ENCODE assay signal across 8 cellular contexts in the genomic region with DNA sequence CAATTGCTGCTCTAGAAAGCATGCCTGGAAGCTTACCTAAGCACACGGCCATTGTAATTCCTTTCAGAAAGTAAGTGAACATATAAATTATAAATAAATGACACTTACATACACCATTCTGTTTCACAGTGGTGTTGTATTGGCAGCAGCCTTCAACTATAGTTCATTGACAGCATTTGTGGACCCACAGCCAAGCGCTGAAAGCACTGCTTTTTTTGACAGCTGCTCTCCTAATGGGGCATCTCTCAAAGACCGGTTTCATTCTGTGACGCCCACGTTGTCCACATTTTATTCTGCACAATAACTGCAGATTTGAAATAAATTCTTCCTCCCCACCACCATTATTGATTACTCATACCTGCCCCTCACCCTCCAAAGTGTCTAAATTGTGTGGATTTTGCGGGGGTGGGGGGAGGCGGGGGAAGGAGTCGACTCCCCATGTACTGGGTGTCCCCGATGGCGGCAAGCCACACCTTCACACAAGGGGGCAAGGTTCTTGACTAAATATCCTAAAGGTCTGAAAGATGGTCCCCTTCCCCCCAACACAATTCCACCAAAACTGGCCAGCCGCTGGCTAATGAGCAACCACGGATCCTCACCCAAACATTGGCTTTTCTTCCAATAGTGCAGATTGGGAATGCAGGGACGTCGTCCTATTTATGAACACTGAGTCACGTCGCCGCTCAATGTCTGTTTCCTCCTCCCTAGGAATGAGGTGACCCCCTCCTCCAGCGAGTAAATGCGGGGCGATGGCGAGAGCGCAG. TPM values are rescaled to one million over a fixed set of nuclear protein-coding genes. Genes with fewer than 3 reads are reported as not detected.
DNase-seq lines count a peak whose midpoint lies in the region; ATAC-seq and TF ChIP-seq lines count a peak whose summit lies in the region.

No MANE protein-coding gene starts in this region.

- H3K27ac ChIP-seq in prostate gland = no peak overlapping the region

- no peak for TF ChIP-seq POLR2A in prostate gland (IDR thresholded peaks at IDR 0.05)

- H3K36me3 Mint-ChIP-seq in activated CD4-positive, alpha-beta T cell treated with anti-CD3 and anti-CD28 coated beads, Interleukin-2, amount 10 ng/mL, durations not matched to agents 24 days and 14 days (ENCODE audit: low read depth) = no peaks in the 10 kb centered on the region

- peak overlapping the region; percentile 55 to 83 for H3K4me3 ChIP-seq in foreskin fibroblast (ENCODE audit: low read depth in 1 of 2, low read length in 2 of 2)
- peak overlapping the region; percentile 75 to 86 for H3K4me3 ChIP-seq in prostate gland

- WGBS in prostate gland = 21% methylated on average over 19 of the region's 22 CpGs

- no peak for ATAC-seq in HG02973 (IDR thresholded peaks at IDR 0.05; ENCODE audit: unreplicated experiment)

- no peaks in the 10 kb centered on the region for H3K9me3 ChIP-seq in prostate gland

- peaks cover 23% of the 10 kb centered on the region for H3K27me3 Mint-ChIP-seq in activated CD4-positive, alpha-beta T cell treated with anti-CD3 and anti-CD28 coated beads, Interleukin-2, amount 10 ng/mL, durations not matched to agents 24 days and 14 days

- no peaks in the 10 kb centered on the region for H3K27me3 ChIP-seq in prostate gland (replicated peaks; ENCODE audit: insufficient read depth)

- no peak for TF ChIP-seq CTCF in foreskin fibroblast (IDR thresholded peaks at IDR 0.05; ENCODE audit: low read depth, low read length)
- TF ChIP-seq CTCF in prostate gland (IDR thresholded peaks at IDR 0.05) = no peak

- H3K4me3 Mint-ChIP-seq in activated CD4-positive, alpha-beta T cell treated with anti-CD3 and anti-CD28 coated beads, Interleukin-2, amount 10 ng/mL, durations not matched to agents 24 days and 14 days = peak overlapping the region; percentile 83

- peaks cover 2% of the 10 kb centered on the region for H3K4me1 ChIP-seq in prostate gland (replicated peaks)

- intact Hi-C loops in activated CD4-positive, alpha-beta T cell treated with anti-CD3 and anti-CD28 coated beads, Interleukin-2, amount 10 ng/mL, durations not matched to agents 24 days and 14 days (cut with micrococcal nuclease) = loop anchor here (2.0 kb wide), 1 partner anchor 971 kb away; the partner anchor contains the start of gene ITSN1
- intact Hi-C loops in prostate gland (cut with DNase I) = loop anchor here (10.0 kb wide), 1 partner anchor 699 kb away; the partner anchor contains the start of gene ATP5PO

- H3K9me3 Mint-ChIP-seq in activated CD4-positive, alpha-beta T cell treated with anti-CD3 and anti-CD28 coated beads, Interleukin-2, amount 10 ng/mL, durations not matched to agents 24 days and 14 days = no peaks in the 10 kb centered on the region

- DNase-seq in activated CD8-positive, alpha-beta memory T cell treated with anti-CD3 and anti-CD28 coated beads, Interleukin-2, amount 50 U/mL, for 4 hours = peak; percentile 25
- no peak for DNase-seq in activated CD8-positive, alpha-beta memory T cell treated with anti-CD3 and anti-CD28 coated beads for 24 hours
- no peak for DNase-seq in activated CD4-positive, alpha-beta T cell treated with anti-CD3 and anti-CD28 coated beads, Interleukin-2, amount 10 ng/mL, durations not matched to agents 24 days and 14 days
- DNase-seq in foreskin fibroblast (peak in 1 of 2 donors; percentile 47), prostate gland (ENCODE audit: low spot score) (peak; percentile 7), cerebellum (ENCODE audit: low spot score) (no peak), NCI-H2029 treated with DMSO at 0.1 percent for 48 hours (lab: John Stamatoyannopoulos, UW) (no peak)

- H3K36me3 ChIP-seq in prostate gland = no peaks in the 10 kb centered on the region

- H3K4me1 Mint-ChIP-seq in activated CD4-positive, alpha-beta T cell treated with anti-CD3 and anti-CD28 coated beads, Interleukin-2, amount 10 ng/mL, durations not matched to agents 24 days and 14 days = peaks cover 21% of the 10 kb centered on the region

- peak overlapping the region; percentile 62 for H3K27ac Mint-ChIP-seq in activated CD4-positive, alpha-beta T cell treated with anti-CD3 and anti-CD28 coated beads, Interleukin-2, amount 10 ng/mL, durations not matched to agents 24 days and 14 days

RNA-seq across cellular contexts. Expression of gene RCAN1, which starts 1.1 kb away (rescaled TPM):
- 15.7 and 17.6 TPM in 2 replicates for total RNA-seq in activated CD4-positive, alpha-beta T cell treated with anti-CD3 and anti-CD28 coated beads, Interleukin-2, amount 10 ng/mL, durations not matched to agents 24 days and 14 days
- total RNA-seq in prostate gland = 10 to 100 TPM; 12.0 to 14.1 TPM
- total RNA-seq in cerebellum = 30.2 TPM

RNA-seq across cellular contexts. Expression of gene CLIC6, which starts 54.9 kb away (rescaled TPM):
- not detected in 2 replicates for total RNA-seq in activated CD4-positive, alpha-beta T cell treated with anti-CD3 and anti-CD28 coated beads, Interleukin-2, amount 10 ng/mL, durations not matched to agents 24 days and 14 days
- total RNA-seq in prostate gland (1 to 10 TPM; 3.4 to 7.0 TPM), cerebellum (0.18 TPM)

Comparison
In these comparisons a context has a peak if more than half of its experiments do, and no peak if none do; other contexts are left out.
1. DNase-seq: peak in activated CD8-positive, alpha-beta memory T cell treated with anti-CD3 and anti-CD28 coated beads, Interleukin-2, amount 50 U/mL, for 4 hours (single experiment) and prostate gland (single experiment); none in activated CD8-positive, alpha-beta memory T cell treated with anti-CD3 and anti-CD28 coated beads for 24 hours (single experiment), activated CD4-positive, alpha-beta T cell treated with anti-CD3 and anti-CD28 coated beads, Interleukin-2, amount 10 ng/mL, durations not matched to agents 24 days and 14 days (single experiment), cerebellum (single experiment) and NCI-H2029 treated with DMSO at 0.1 percent for 48 hours (single experiment).